ENCODE assay signal across 9 cellular contexts in genomic region chr5:149153751-149154610, GRCh38. TPM values are rescaled to one million over a fixed set of nuclear protein-coding genes. Genes with fewer than 3 reads are reported as not detected.
DNase-seq lines count a peak whose midpoint lies in the region; ATAC-seq and TF ChIP-seq lines count a peak whose summit lies in the region.
"Had no signal": no experiment of that assay in that cellular context is flagged by ENCODE, and none has a peak within 500 bp of the region (broad histone marks: within the 10 kb centered on the region; RNA-seq: fewer than 3 reads in every experiment).

No MANE protein-coding gene starts in this region.

- peak overlapping the region; percentile 47 for H3K27ac ChIP-seq in neural cell (ENCODE audit: low read length)
- H3K27ac ChIP-seq: SK-N-MC had no signal

- no peak overlapping the region for H3K27ac Mint-ChIP-seq in activated naive CD4-positive, alpha-beta T cell treated with anti-CD3 and anti-CD28 coated beads, Interleukin-2, amount 50 U/mL, for 72 hours

- DNase-seq in DMS53 treated with DMSO at 0.1 percent for 48 hours (lab: John Stamatoyannopoulos, UW; ENCODE audit: unreplicated experiment) = peak; percentile 90
- peak; percentile 90 for DNase-seq in NCI-H510A (lab: John Stamatoyannopoulos, UW)
- peak; percentile 77 for DNase-seq in dedifferentiated amniotic fluid mesenchymal stem cell (ENCODE audit: extremely low spot score)
- no peak for DNase-seq in COR-L47 (lab: John Stamatoyannopoulos, UW)
- DNase-seq in activated naive CD4-positive, alpha-beta T cell treated with anti-CD3 and anti-CD28 coated beads, Interleukin-2, amount 50 U/mL, for 72 hours (ENCODE audit: low spot score in 2 of 2) = no peak

- peak overlapping the region; percentile 30 for H3K4me3 ChIP-seq in neural cell (ENCODE audit: low read length)
- H3K4me3 ChIP-seq: SK-N-MC had no signal

- H3K36me3 ChIP-seq in neural cell (ENCODE audit: insufficient read depth, low read length) = no peaks in the 10 kb centered on the region

- H3K27me3 ChIP-seq in neural cell (ENCODE audit: insufficient read depth, low read depth, low read length) = no peaks in the 10 kb centered on the region

- ATAC-seq in HG03039 (IDR thresholded peaks at IDR 0.05; ENCODE audit: unreplicated experiment) = no peak
- ATAC-seq in activated naive CD4-positive, alpha-beta T cell treated with anti-CD3 and anti-CD28 coated beads, Interleukin-2, amount 50 U/mL, for 72 hours = no peak
- no peak for ATAC-seq in GM21515 (IDR thresholded peaks at IDR 0.05; ENCODE audit: unreplicated experiment)

- TF ChIP-seq EP300 in neural cell (conservative IDR thresholded peaks at IDR 0.05; ENCODE audit: poor library complexity, severe bottlenecking) = peak; percentile 50

- H3F3A ChIP-seq in neural cell (ENCODE audit: insufficient read depth, low read length, poor library complexity, severe bottlenecking) = no peaks in the 10 kb centered on the region

- H3K9ac ChIP-seq in neural cell (ENCODE audit: low read length) = peak overlapping the region; percentile 15

- peak overlapping the region; percentile 15 for H3K4me2 ChIP-seq in neural cell (ENCODE audit: low read length)

- H3K9me2 ChIP-seq in neural cell (ENCODE audit: insufficient read depth, low read length) = no peaks in the 10 kb centered on the region

- no peaks in the 10 kb centered on the region for H3K9me3 Mint-ChIP-seq in activated naive CD4-positive, alpha-beta T cell treated with anti-CD3 and anti-CD28 coated beads, Interleukin-2, amount 50 U/mL, for 72 hours

- TF ChIP-seq RAD21 in neural cell (conservative IDR thresholded peaks at IDR 0.05) = peak; percentile 14

- H3K9me3 ChIP-seq in neural cell (ENCODE audit: low read length) = no peaks in the 10 kb centered on the region

- no peak overlapping the region for H2AFZ ChIP-seq in neural cell (ENCODE audit: low read depth, low read length)

- H3K79me2 ChIP-seq in neural cell (replicated peaks; ENCODE audit: insufficient read depth, low read length) = no peaks in the 10 kb centered on the region

- no peaks in the 10 kb centered on the region for H3K36me3 Mint-ChIP-seq in activated naive CD4-positive, alpha-beta T cell treated with anti-CD3 and anti-CD28 coated beads, Interleukin-2, amount 50 U/mL, for 72 hours

- no peaks in the 10 kb centered on the region for H4K20me1 ChIP-seq in neural cell (ENCODE audit: insufficient read depth)

- TF ChIP-seq CTCF in neural cell (IDR thresholded peaks at IDR 0.05; ENCODE audit: poor library complexity, severe bottlenecking) = no peak

TF ChIP-seq in neural cell, 6 proteins besides CTCF, POLR2A, EP300 and RAD21:
- TF ChIP-seq REST (IDR thresholded peaks at IDR 0.05; ENCODE audit: borderline replicate concordance) (peak; percentile 25), EZH2 (IDR thresholded peaks at IDR 0.05; ENCODE audit: borderline replicate concordance, insufficient read depth, low read length, poor library complexity, severe bottlenecking) (no peak), SMC3 (conservative IDR thresholded peaks at IDR 0.05; ENCODE audit: poor library complexity) (no peak), POLR2AphosphoS5 (IDR thresholded peaks at IDR 0.05) (peak; percentile 64), TAF1 (IDR thresholded peaks at IDR 0.05; ENCODE audit: low read depth) (no peak), MXI1 (conservative IDR thresholded peaks at IDR 0.05; ENCODE audit: poor library complexity, severe bottlenecking) (peak; percentile 15)
TF ChIP-seq in neural cell: peak in this region for 3.

RNA-seq across cellular contexts. Expression of gene ABLIM3, which starts 12.7 kb away (rescaled TPM):
- polyA plus RNA-seq in neural cell = 15.3 and 17.7 TPM in 2 replicates
- polyA minus RNA-seq in neural cell = 30.7 and 35.3 TPM in 2 replicates
- under 1 TPM; 0.14 to 0.53 TPM for total RNA-seq in activated naive CD4-positive, alpha-beta T cell treated with anti-CD3 and anti-CD28 coated beads, Interleukin-2, amount 50 U/mL, for 72 hours

Comparison
In these comparisons a context has a peak if more than half of its experiments do, and no peak if none do; other contexts are left out.
1. DNase-seq: peak in DMS53 treated with DMSO at 0.1 percent for 48 hours (single experiment), NCI-H510A (single experiment) and dedifferentiated amniotic fluid mesenchymal stem cell (single experiment); none in COR-L47 (single experiment) and activated naive CD4-positive, alpha-beta T cell treated with anti-CD3 and anti-CD28 coated beads, Interleukin-2, amount 50 U/mL, for 72 hours (0 of 2).